14 cellular contexts compared by ENCODE assay signal in the genomic region with DNA sequence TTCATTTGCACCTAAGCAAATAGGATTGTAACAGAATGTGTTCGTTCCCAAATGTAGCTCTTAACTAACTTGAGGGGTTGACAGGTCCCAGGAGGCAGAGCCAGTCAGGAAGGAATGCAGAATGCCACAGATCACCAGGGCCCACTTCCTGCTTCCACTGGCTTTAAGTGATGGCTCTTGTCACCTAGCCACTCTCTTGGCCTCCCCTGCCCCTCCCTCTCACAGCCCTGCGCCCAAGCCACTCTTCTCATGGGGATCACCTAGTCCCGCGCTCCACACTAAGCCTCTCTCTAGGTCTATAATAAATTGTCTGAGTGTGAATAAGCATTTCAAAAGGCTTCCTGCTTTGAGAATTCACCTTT. TPM values are rescaled to one million over a fixed set of nuclear protein-coding genes. Genes with fewer than 3 reads are reported as not detected.
DNase-seq lines count a peak whose midpoint lies in the region; ATAC-seq and TF ChIP-seq lines count a peak whose summit lies in the region.
"Had no signal": no experiment of that assay in that cellular context is flagged by ENCODE, and none has a peak within 500 bp of the region (broad histone marks: within the 10 kb centered on the region; RNA-seq: fewer than 3 reads in every experiment).

No MANE protein-coding gene starts in this region.

- H3K27ac ChIP-seq in cardiac muscle cell (peak overlapping the region; percentile 26), left ventricle myocardium inferior (replicated peaks) (no peak overlapping the region)
- H3K27ac ChIP-seq: ascending aorta, spleen had no signal

- intact Hi-C loops in left ventricle myocardium inferior (cut with micrococcal nuclease) (no loop called here), left ventricle myocardium superior (cut with micrococcal nuclease) (no loop called here)

- H3K4me1 ChIP-seq in cardiac muscle cell (ENCODE audit: low read depth) (peaks cover 47% of the 10 kb centered on the region), left ventricle myocardium inferior (peaks cover 34% of the 10 kb centered on the region)
- H3K4me1 ChIP-seq: ascending aorta had no signal

- ATAC-seq in left ventricle myocardium superior = peak; percentile 85
- ATAC-seq in HG03378 (IDR thresholded peaks at IDR 0.05; ENCODE audit: unreplicated experiment) = no peak
- ATAC-seq in GM18907 (IDR thresholded peaks at IDR 0.05; ENCODE audit: unreplicated experiment) = no peak

- H3K27me3 ChIP-seq in cardiac muscle cell (no peaks in the 10 kb centered on the region), left ventricle myocardium inferior (ENCODE audit: low read depth) (no peaks in the 10 kb centered on the region)
- H3K27me3 ChIP-seq: ascending aorta, spleen had no signal

- DNase-seq in cardiac muscle cell (ENCODE audit: low read depth in 1 of 2, low spot score in 1 of 2) = peak in 1 of 2 donors; percentile 90
- no peak for DNase-seq in left ventricle myocardium inferior
- peak; percentile 65 for DNase-seq in NCI-H2029 treated with DMSO at 0.1 percent for 48 hours (lab: John Stamatoyannopoulos, UW)
- peak; percentile 49 for DNase-seq in left ventricle myocardium superior
- DNase-seq in NCI-H2107 treated with DMSO at 0.1 percent for 48 hours (lab: John Stamatoyannopoulos, UW; ENCODE audit: unreplicated experiment) = no peak
- DNase-seq in amniotic stem cell (lab: John Stamatoyannopoulos, UW) = no peak
- DNase-seq: activated CD4-positive, alpha-beta T cell treated with anti-CD3 and anti-CD28 coated beads, Interleukin-2, amount 10 ng/mL, durations not matched to agents 24 days and 14 days; Calu3; midbrain; NCI-H1092; spleen had no signal

- H3K9me3 ChIP-seq in cardiac muscle cell (ENCODE audit: low read depth) (no peaks in the 10 kb centered on the region), left ventricle myocardium inferior (replicated peaks) (no peaks in the 10 kb centered on the region)
- H3K9me3 ChIP-seq: ascending aorta, spleen had no signal

- H3K36me3 ChIP-seq in cardiac muscle cell (no peaks in the 10 kb centered on the region), left ventricle myocardium inferior (no peaks in the 10 kb centered on the region)
- H3K36me3 ChIP-seq: ascending aorta, spleen had no signal

- no peak overlapping the region for H3K4me3 ChIP-seq in cardiac muscle cell
- no peak overlapping the region for H3K4me3 ChIP-seq in left ventricle myocardium inferior
- H3K4me3 ChIP-seq: ascending aorta, spleen had no signal

- TF ChIP-seq CTCF in cardiac muscle cell (IDR thresholded peaks at IDR 0.05; ENCODE audit: low read depth, low read length) (no peak), left ventricle myocardium inferior (IDR thresholded peaks at IDR 0.05; ENCODE audit: borderline replicate concordance) (no peak)

RNA-seq across cellular contexts. Expression of gene MED27, which starts 47.1 kb away (rescaled TPM):
- total RNA-seq in cardiac muscle cell = 18.3 and 30.2 TPM in 2 replicates
- polyA plus RNA-seq in cardiac muscle cell = 50.9 and 69.2 TPM in 2 replicates
- total RNA-seq in left ventricle myocardium inferior = 16.3 TPM
- 13.5 TPM for total RNA-seq in left ventricle myocardium superior

Comparison
In these comparisons a context has a peak if more than half of its experiments do, and no peak if none do; other contexts are left out.
1. DNase-seq: peak in NCI-H2029 treated with DMSO at 0.1 percent for 48 hours (single experiment) and left ventricle myocardium superior (single experiment); none in left ventricle myocardium inferior (single experiment), NCI-H2107 treated with DMSO at 0.1 percent for 48 hours (single experiment) and amniotic stem cell (single experiment).